ENCODE assay signal across 8 cellular contexts in genomic region chr14:27528328-27528727, GRCh38.
DNase-seq lines count a peak whose midpoint lies in the region; ATAC-seq and TF ChIP-seq lines count a peak whose summit lies in the region.

No MANE protein-coding gene starts in this region.

- no peak overlapping the region for H3K4me3 Mint-ChIP-seq in activated naive CD8-positive, alpha-beta T cell treated with anti-CD3 and anti-CD28 coated beads for 36 hours

- peaks cover 13% of the 10 kb centered on the region for H3K9me3 Mint-ChIP-seq in activated naive CD8-positive, alpha-beta T cell treated with anti-CD3 and anti-CD28 coated beads for 36 hours

- H3K27ac Mint-ChIP-seq in activated naive CD8-positive, alpha-beta T cell treated with anti-CD3 and anti-CD28 coated beads for 36 hours = no peak overlapping the region

- H3K4me3 ChIP-seq in retinal pigment epithelial cell (ENCODE audit: low read length) = no peak overlapping the region

- no peaks in the 10 kb centered on the region for H3K36me3 Mint-ChIP-seq in activated naive CD8-positive, alpha-beta T cell treated with anti-CD3 and anti-CD28 coated beads for 36 hours

- no peaks in the 10 kb centered on the region for H3K27me3 Mint-ChIP-seq in activated naive CD8-positive, alpha-beta T cell treated with anti-CD3 and anti-CD28 coated beads for 36 hours

- DNase-seq in HT-29 (ENCODE audit: low spot score) (peak; percentile 35), NCI-H524 (lab: John Stamatoyannopoulos, UW) (peak; percentile 62 to 85), cerebellum (ENCODE audit: low spot score) (peak; percentile 13), retinal pigment epithelial cell (ENCODE audit: low read depth) (peak; percentile 31), erythroblast (lab: John Stamatoyannopoulos, UW) (no peak)
- DNase-seq in activated naive CD8-positive, alpha-beta T cell treated with anti-CD3 and anti-CD28 coated beads for 36 hours = no peak

- no peaks in the 10 kb centered on the region for H3K4me1 Mint-ChIP-seq in activated naive CD8-positive, alpha-beta T cell treated with anti-CD3 and anti-CD28 coated beads for 36 hours

- no peak for ATAC-seq in GM19397 (IDR thresholded peaks at IDR 0.05; ENCODE audit: unreplicated experiment)
- no peak for ATAC-seq in HG03442 (IDR thresholded peaks at IDR 0.05; ENCODE audit: unreplicated experiment)

- TF ChIP-seq CTCF in retinal pigment epithelial cell (conservative IDR thresholded peaks at IDR 0.05; ENCODE audit: low read depth, low read length) = peak; percentile 73

- no peak for TF ChIP-seq POLR2A in erythroblast (IDR thresholded peaks at IDR 0.05; ENCODE audit: low read length)

Comparison
In these comparisons a context has a peak if more than half of its experiments do, and no peak if none do; other contexts are left out.
1. DNase-seq: peak in HT-29 (single experiment), NCI-H524 (2 of 2), cerebellum (single experiment) and retinal pigment epithelial cell (single experiment); none in activated naive CD8-positive, alpha-beta T cell treated with anti-CD3 and anti-CD28 coated beads for 36 hours (single experiment) and erythroblast (0 of 2).